ENCODE assay signal across 26 cellular contexts in genomic region chr9:109449036-109449798, GRCh38. TPM values are rescaled to one million over a fixed set of nuclear protein-coding genes. Genes with fewer than 3 reads are reported as not detected.
DNase-seq lines count a peak whose midpoint lies in the region; ATAC-seq and TF ChIP-seq lines count a peak whose summit lies in the region.
"Had no signal": no experiment of that assay in that cellular context is flagged by ENCODE, and none has a peak within 500 bp of the region (broad histone marks: within the 10 kb centered on the region; RNA-seq: fewer than 3 reads in every experiment).

No MANE protein-coding gene starts in this region.

- H3K36me3 ChIP-seq in A673 (ENCODE audit: insufficient read depth, low read length, poor library complexity, severe bottlenecking): no peaks in the 10 kb centered on the region
- H3K36me3 ChIP-seq in psoas muscle (ENCODE audit: insufficient read depth in 1 of 2, low read depth in 1 of 2): peaks cover 0 to 16% of the 10 kb centered on the region in 2 donors
- H3K36me3 ChIP-seq: BLaER1 treated with 17β-estradiol and CSF1 and Interleukin-3, amounts not matched to agents 10 nM and 100 nM; colonic mucosa had no signal

- no peak overlapping the region for H3K27ac Mint-ChIP-seq in HFFc6
- H3K27ac Mint-ChIP-seq: brain; natural killer cell treated with Interleukin-12 subunit alpha and Interleukin-12 subunit beta and Interleukin-15 and Interleukin-18, amount 100 ng/mL, for 72 hours had no signal

- H3K27me3 ChIP-seq in A673 (replicated peaks; ENCODE audit: insufficient read depth, low read depth, low read length, poor library complexity) (no peaks in the 10 kb centered on the region), psoas muscle (ENCODE audit: insufficient read depth in 3 of 3, low read length in 2 of 3) (no peaks in the 10 kb centered on the region)
- H3K27me3 ChIP-seq: colonic mucosa had no signal

- intact Hi-C loops in A673 (cut with micrococcal nuclease; ENCODE audit: unreplicated experiment): no loop called here
- intact Hi-C loops in psoas muscle (cut with DNase I): no loop called here
- intact Hi-C loops in posterior vena cava (cut with DNase I): loop anchor here in 1 of 2 donors (10.0 kb wide), 1 partner anchor 76 kb away; no protein-coding TSS in a partner anchor

- CTCF ChIA-PET in A673 (lab: Charles Lee) (interaction anchor here (0.9 kb wide), 1 partner anchor 8 kb away, joined by 3 read pairs; no protein-coding TSS in a partner anchor), RWPE1 (lab: Yijun Ruan, JAX) (interaction anchor here (0.5 to 3.6 kb wide), 8 partner anchors 8 to 61 kb away, joined by 3 to 31 read pairs (median 4); no protein-coding TSS in a partner anchor)

- H3K9me3 ChIP-seq in A673 (ENCODE audit: low read depth, low read length, poor library complexity, severe bottlenecking) (no peaks in the 10 kb centered on the region), psoas muscle (no peaks in the 10 kb centered on the region)
- H3K9me3 ChIP-seq: colonic mucosa had no signal

- no peaks in the 10 kb centered on the region for H3K9me3 Mint-ChIP-seq in HFFc6
- H3K9me3 Mint-ChIP-seq: brain; natural killer cell treated with Interleukin-12 subunit alpha and Interleukin-12 subunit beta and Interleukin-15 and Interleukin-18, amount 100 ng/mL, for 72 hours; T-helper 1 cell treated with Interleukin-12 subunit alpha and Interleukin-12 subunit beta and Interleukin-4 antibody, amounts not matched to agents 30 μg/mL and 1 μg/mL, for 36 hours had no signal

- H3K4me1 Mint-ChIP-seq in HFFc6 (ENCODE audit: low read depth): peaks cover 16% of the 10 kb centered on the region
- H3K4me1 Mint-ChIP-seq: brain had no signal

- H3K4me3 Mint-ChIP-seq in HFFc6: no peak overlapping the region
- H3K4me3 Mint-ChIP-seq: brain; natural killer cell treated with Interleukin-12 subunit alpha and Interleukin-12 subunit beta and Interleukin-15 and Interleukin-18, amount 100 ng/mL, for 72 hours; T-helper 1 cell treated with Interleukin-12 subunit alpha and Interleukin-12 subunit beta and Interleukin-4 antibody, amounts not matched to agents 30 μg/mL and 1 μg/mL, for 36 hours had no signal

- H3K27ac ChIP-seq in A673 (ENCODE audit: low read depth, low read length, poor library complexity, severe bottlenecking): no peak overlapping the region
- H3K27ac ChIP-seq in RWPE1: peak overlapping the region; percentile 69
- H3K27ac ChIP-seq in epithelial cell of prostate: peak overlapping the region; percentile 61
- peak overlapping the region; percentile 77 for H3K27ac ChIP-seq in psoas muscle
- H3K27ac ChIP-seq: colonic mucosa, parathyroid adenoma had no signal

- H3K36me3 Mint-ChIP-seq in HFFc6 (ENCODE audit: low read depth): no peaks in the 10 kb centered on the region
- H3K36me3 Mint-ChIP-seq: brain; natural killer cell treated with Interleukin-12 subunit alpha and Interleukin-12 subunit beta and Interleukin-15 and Interleukin-18, amount 100 ng/mL, for 72 hours had no signal

- POLR2A ChIA-PET in A673 (lab: Charles Lee; ENCODE audit: low non-redundant PET) (no interaction called here), RWPE1 (lab: Yijun Ruan, JAX; ENCODE audit: low non-redundant PET) (no interaction called here)

- BruUV-seq in A673 (replicated peaks; lab: Mats Ljungman, UMichigan): no TSS peak

- WGBS in psoas muscle, 3 donors: 59 to 68% (median 59%) methylated on average over 12 of the region's 12 CpGs

- H3K4me3 ChIP-seq in A673 (ENCODE audit: low read depth, low read length, poor library complexity, severe bottlenecking) (no peak overlapping the region), psoas muscle (peak overlapping the region; percentile 26)
- H3K4me3 ChIP-seq: BLaER1 treated with 17β-estradiol and CSF1 and Interleukin-3, amounts not matched to agents 10 nM and 100 nM; colonic mucosa; GM12878 had no signal

- peak; percentile 62 for DNase-seq in A673 (ENCODE audit: low spot score)
- DNase-seq in RWPE1 (ENCODE audit: low spot score): peak; percentile 86
- DNase-seq in epithelial cell of prostate (ENCODE audit: low read depth, low spot score): peak; percentile 68
- DNase-seq in psoas muscle: no peak
- DNase-seq in HFFc6: no peak
- no peak for DNase-seq in omental fat pad (ENCODE audit: low spot score)
- no peak for DNase-seq in posterior vena cava (ENCODE audit: low spot score)
- DNase-seq: activated CD4-positive, alpha-beta T cell treated with anti-CD3 and anti-CD28 coated beads for 1 hour; activated T-cell treated with anti-CD3 and anti-CD28 coated beads, Interleukin-2, amount 50 U/mL, for 1 hour; colonic mucosa; DMS79 treated with DMSO at 0.1 percent for 48 hours; effector memory CD4-positive, alpha-beta T cell; hypothalamus; left ventricle myocardium superior; NCI-H1105 treated with DMSO at 0.1 percent for 48 hours; NCI-H2107; NCI-H524 had no signal

- ATAC-seq in psoas muscle (peak; percentile 81 to 93 (median 86)), omental fat pad (ENCODE audit: low FRiP score) (no peak), GM21619 (IDR thresholded peaks at IDR 0.05; ENCODE audit: unreplicated experiment) (no peak)
- ATAC-seq: GM12878, HepG2, left ventricle myocardium superior, sciatic nerve had no signal

- no peak for TF ChIP-seq CTCF in A673 (conservative IDR thresholded peaks at IDR 0.05; ENCODE audit: low read depth, low read length)
- no peak for TF ChIP-seq CTCF in RWPE1 (conservative IDR thresholded peaks at IDR 0.05; ENCODE audit: low read depth)
- no peak for TF ChIP-seq CTCF in psoas muscle (IDR thresholded peaks at IDR 0.05)
- no peak for TF ChIP-seq CTCF in HFFc6 (IDR thresholded peaks at IDR 0.05)
- TF ChIP-seq CTCF in omental fat pad (IDR thresholded peaks at IDR 0.05): no peak

- peaks cover 31% of the 10 kb centered on the region for H3K27me3 Mint-ChIP-seq in HFFc6 (ENCODE audit: insufficient read depth)

- H3K4me1 ChIP-seq in A673 (ENCODE audit: insufficient read depth, low read length, poor library complexity, severe bottlenecking) (no peaks in the 10 kb centered on the region), psoas muscle (peaks cover 33% of the 10 kb centered on the region)
- H3K4me1 ChIP-seq: colonic mucosa, parathyroid adenoma had no signal

RNA-seq across cellular contexts. Expression of gene PTPN3, which starts 48.9 kb away (rescaled TPM):
- total RNA-seq in A673 (2021) (1.0 and 1.1 TPM in 2 replicates), psoas muscle (10 to 100 TPM in 3 of 4 donors, 1 to 10 TPM in 1; 8.8 to 80.2 (median 43.4) TPM), omental fat pad (10 to 100 TPM in 2 of 4 donors, 1 to 10 TPM in 2; 4.1 to 14.6 (median 7.8) TPM), posterior vena cava (1 to 10 TPM; 1.7 to 2.1 TPM)
- polyA plus RNA-seq in psoas muscle: 100 to 1,000 TPM in 1 of 3 donors, 10 to 100 TPM in 2; 14.2 to 130 (median 72.4) TPM
- total RNA-seq in HFFc6 (2021; fragmentation: NEBNext Ultra II Directional; extraction: Animal tissue kit (Norgen Biotek cat#: 25700)): not detected

Comparison
In these comparisons a context has a peak if more than half of its experiments do, and no peak if none do; other contexts are left out.
1. DNase-seq: peak in A673 (single experiment), RWPE1 (single experiment) and epithelial cell of prostate (single experiment); none in psoas muscle (0 of 2), HFFc6 (single experiment), omental fat pad (single experiment) and posterior vena cava (single experiment).
2. ATAC-seq: peak in psoas muscle (4 of 4); none in omental fat pad (single experiment) and GM21619 (single experiment).